8 cellular contexts compared by ENCODE assay signal in the genomic region with DNA sequence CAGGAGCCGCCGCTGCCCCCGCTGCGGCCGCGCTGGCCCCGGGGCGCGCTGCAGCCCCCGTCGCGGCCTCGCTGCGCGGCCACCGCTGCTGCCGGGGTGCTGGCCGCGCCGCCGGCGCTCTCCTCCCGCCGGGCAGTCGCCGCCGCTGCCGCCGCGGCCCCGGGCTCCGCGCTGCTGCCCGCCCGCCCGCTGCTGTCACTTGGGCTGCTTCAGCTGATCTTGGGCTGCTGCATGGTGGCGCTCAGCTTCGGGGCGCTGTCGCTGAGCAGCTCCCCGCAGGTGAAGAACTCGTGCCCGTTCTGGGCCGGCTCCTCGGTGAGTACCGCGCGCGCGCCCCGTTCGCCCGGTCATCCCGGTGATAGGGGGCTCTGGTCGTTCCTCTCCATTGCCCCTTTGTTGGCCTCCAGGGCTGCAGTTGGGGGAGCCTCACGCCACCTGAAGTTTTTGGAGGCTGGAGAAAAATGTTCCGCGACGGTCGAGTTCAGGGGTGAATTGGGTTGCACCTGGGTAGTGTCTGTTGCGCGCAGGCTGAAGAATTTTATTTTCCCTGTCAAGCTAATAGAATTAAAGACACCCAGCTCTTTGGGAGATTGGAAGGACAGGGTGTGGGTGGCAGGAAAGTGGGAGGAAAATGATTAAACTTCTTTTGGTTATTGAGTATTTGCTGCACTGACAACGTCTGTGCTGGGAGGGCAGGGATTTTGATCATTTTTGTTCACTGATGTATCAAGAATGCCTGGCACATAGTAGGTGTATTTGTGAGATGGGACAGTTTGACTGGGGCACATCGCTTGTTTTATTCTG. TPM values are rescaled to one million over a fixed set of nuclear protein-coding genes. Genes with fewer than 3 reads are reported as not detected.
DNase-seq lines count a peak whose midpoint lies in the region; TF ChIP-seq lines count a peak whose summit lies in the region.

No MANE protein-coding gene starts in this region.

- H3K4me1 Mint-ChIP-seq in activated T-cell treated with anti-CD3 and anti-CD28 coated beads, Interleukin-2, amount 50 U/mL, for 24 hours (ENCODE audit: low read depth) = peaks cover 6% of the 10 kb centered on the region

- no peak for TF ChIP-seq POLR2A in breast epithelium (IDR thresholded peaks at IDR 0.05)
- TF ChIP-seq POLR2A in lower leg skin (IDR thresholded peaks at IDR 0.05) = no peak
- TF ChIP-seq POLR2A in thyroid gland (IDR thresholded peaks at IDR 0.05) = no peak

- H3K9me3 ChIP-seq in breast epithelium (no peaks in the 10 kb centered on the region), thyroid gland (no peaks in the 10 kb centered on the region), A673 (ENCODE audit: low read depth, low read length, poor library complexity, severe bottlenecking) (no peaks in the 10 kb centered on the region)

- no peak for TF ChIP-seq CTCF in breast epithelium (IDR thresholded peaks at IDR 0.05)
- TF ChIP-seq CTCF in lower leg skin (IDR thresholded peaks at IDR 0.05) = no peak
- no peak for TF ChIP-seq CTCF in thyroid gland (IDR thresholded peaks at IDR 0.05)
- TF ChIP-seq CTCF in A673 (conservative IDR thresholded peaks at IDR 0.05; ENCODE audit: low read depth, low read length) = no peak

- no peaks in the 10 kb centered on the region for H3K36me3 ChIP-seq in breast epithelium
- H3K36me3 ChIP-seq in thyroid gland = no peaks in the 10 kb centered on the region
- no peaks in the 10 kb centered on the region for H3K36me3 ChIP-seq in A673 (ENCODE audit: insufficient read depth, low read length, poor library complexity, severe bottlenecking)

- H3K9me3 Mint-ChIP-seq in activated T-cell treated with anti-CD3 and anti-CD28 coated beads, Interleukin-2, amount 50 U/mL, for 24 hours = no peaks in the 10 kb centered on the region

- no peaks in the 10 kb centered on the region for H3K4me1 ChIP-seq in breast epithelium
- H3K4me1 ChIP-seq in thyroid gland = peaks cover 12 to 21% of the 10 kb centered on the region in 2 donors
- no peaks in the 10 kb centered on the region for H3K4me1 ChIP-seq in A673 (ENCODE audit: insufficient read depth, low read length, poor library complexity, severe bottlenecking)

- no peak for DNase-seq in activated T-cell treated with anti-CD3 and anti-CD28 coated beads, Interleukin-2, amount 50 U/mL, for 24 hours
- DNase-seq in activated T-cell treated with anti-CD3 and anti-CD28 coated beads for 4 hours (no peak), breast epithelium (ENCODE audit: low spot score in 2 of 2) (no peak), lower leg skin (ENCODE audit: low spot score in 2 of 2) (peak in 1 of 2 donors; percentile 86), thyroid gland (peak; percentile 55 to 62), NCI-H1930 (lab: John Stamatoyannopoulos, UW) (no peak), HPDE6-E6E7 (ENCODE audit: extremely low spot score) (no peak), A673 (ENCODE audit: low spot score) (no peak)

- H3K27ac Mint-ChIP-seq in activated T-cell treated with anti-CD3 and anti-CD28 coated beads, Interleukin-2, amount 50 U/mL, for 24 hours = no peak overlapping the region

- 5 to 7% methylated on average over 17 to 35 of the region's 64 CpGs for WGBS in lower leg skin, 2 donors
- WGBS in thyroid gland, 2 donors = 5 to 6% methylated on average over 17 to 30 of the region's 64 CpGs

- H3K36me3 Mint-ChIP-seq in activated T-cell treated with anti-CD3 and anti-CD28 coated beads, Interleukin-2, amount 50 U/mL, for 24 hours (ENCODE audit: low read depth) = no peaks in the 10 kb centered on the region

- H3K4me3 ChIP-seq in breast epithelium = peak overlapping the region; percentile 48 to 80 (median 66)
- H3K4me3 ChIP-seq in lower leg skin (ENCODE audit: low read depth, poor library complexity, severe bottlenecking) = peak overlapping the region; percentile 40
- H3K4me3 ChIP-seq in thyroid gland (replicated peaks in 1 of 3) = peak overlapping the region; percentile 60 to 94 (median 65)
- H3K4me3 ChIP-seq in A673 (ENCODE audit: low read depth, low read length, poor library complexity, severe bottlenecking) = no peak overlapping the region

- BruUV-seq in A673 (replicated peaks; lab: Mats Ljungman, UMichigan) = no TSS peak

- intact Hi-C loops in breast epithelium (cut with DNase I; ENCODE audit: low total_unique reads) (no loop called here), lower leg skin (cut with DNase I; ENCODE audit: low total_unique reads) (no loop called here), thyroid gland (cut with DNase I) (no loop called here), A673 (cut with micrococcal nuclease; ENCODE audit: unreplicated experiment) (no loop called here)

- H3K4me3 Mint-ChIP-seq in activated T-cell treated with anti-CD3 and anti-CD28 coated beads, Interleukin-2, amount 50 U/mL, for 24 hours = peak overlapping the region; percentile 49

- H3K27me3 ChIP-seq in breast epithelium (no peaks in the 10 kb centered on the region), thyroid gland (no peaks in the 10 kb centered on the region), A673 (replicated peaks; ENCODE audit: insufficient read depth, low read depth, low read length, poor library complexity) (peaks cover 90% of the 10 kb centered on the region)

- peak overlapping the region; percentile 11 to 86 for H3K27ac ChIP-seq in breast epithelium
- H3K27ac ChIP-seq in thyroid gland = peak overlapping the region; percentile 77 to 97 (median 96)
- no peak overlapping the region for H3K27ac ChIP-seq in A673 (ENCODE audit: low read depth, low read length, poor library complexity, severe bottlenecking)

- POLR2A ChIA-PET in A673 (lab: Charles Lee; ENCODE audit: low non-redundant PET) = no interaction called here

- CTCF ChIA-PET in A673 (lab: Charles Lee) = no interaction called here

- H3K27me3 Mint-ChIP-seq in activated T-cell treated with anti-CD3 and anti-CD28 coated beads, Interleukin-2, amount 50 U/mL, for 24 hours = peaks cover 66% of the 10 kb centered on the region

RNA-seq across cellular contexts. Expression of a gene that starts 0.6 kb away (rescaled TPM):
- 10 to 100 TPM in 2 of 3 donors, 1 to 10 TPM in 1; 3.0 to 52.7 (median 30.5) TPM for total RNA-seq in breast epithelium
- total RNA-seq in lower leg skin = 10 to 100 TPM; 12.7 to 19.1 (median 16.3) TPM
- total RNA-seq in thyroid gland = 100 to 1,000 TPM in 3 of 4 donors, 10 to 100 TPM in 1; 88.1 to 127 (median 117) TPM
- total RNA-seq in A673 (2021) = not detected in 2 replicates

Comparison
In these comparisons a context has a peak if more than half of its experiments do, and no peak if none do; other contexts are left out.
1. DNase-seq: peak in thyroid gland (2 of 2); none in activated T-cell treated with anti-CD3 and anti-CD28 coated beads, Interleukin-2, amount 50 U/mL, for 24 hours (single experiment), activated T-cell treated with anti-CD3 and anti-CD28 coated beads for 4 hours (single experiment), breast epithelium (0 of 2), NCI-H1930 (0 of 2), HPDE6-E6E7 (single experiment) and A673 (single experiment).